ENCODE assay signal across 20 cellular contexts in the genomic region with DNA sequence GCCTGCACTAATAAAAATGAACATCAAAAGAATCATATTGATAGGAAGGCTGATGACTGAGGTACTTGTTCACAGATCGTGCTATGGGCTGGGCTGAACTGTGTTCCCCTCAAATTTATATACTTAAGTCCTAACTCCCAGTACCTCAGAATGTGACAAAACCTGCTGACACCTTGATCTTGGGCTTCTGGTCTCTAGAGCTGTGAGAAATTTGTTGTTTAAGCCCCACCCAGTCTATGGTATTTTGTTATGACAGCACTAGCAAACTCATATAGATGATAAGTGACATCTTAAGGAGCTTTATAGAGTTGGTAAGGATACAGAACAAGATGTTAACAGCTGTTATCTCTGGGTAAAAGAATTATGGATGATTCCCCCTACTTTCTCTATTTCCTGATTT. TPM values are rescaled to one million over a fixed set of nuclear protein-coding genes. Genes with fewer than 3 reads are reported as not detected.
DNase-seq lines count a peak whose midpoint lies in the region; ATAC-seq and TF ChIP-seq lines count a peak whose summit lies in the region.
"Had no signal": no experiment of that assay in that cellular context is flagged by ENCODE, and none has a peak within 500 bp of the region (broad histone marks: within the 10 kb centered on the region; RNA-seq: fewer than 3 reads in every experiment).

No MANE protein-coding gene starts in this region.

- WGBS in heart left ventricle, 4 donors = 49 to 61% (median 51%) methylated on average over 1 of the region's 1 CpG

- DNase-seq in heart left ventricle = no peak
- no peak for DNase-seq in left cardiac atrium
- no peak for DNase-seq in effector memory CD8-positive, alpha-beta T cell
- no peak for DNase-seq in type B pancreatic cell (ENCODE audit: extremely low spot score, unreplicated experiment)
- no peak for DNase-seq in NOMO-1 treated with DMSO at 0.1 percent for 48 hours (lab: John Stamatoyannopoulos, UW; ENCODE audit: unreplicated experiment)
- no peak for DNase-seq in nucleus accumbens (lab: John Stamatoyannopoulos, UW)
- no peak for DNase-seq in KBM-7
- DNase-seq: activated CD4-positive, alpha-beta T cell treated with anti-CD3 and anti-CD28 coated beads, Interleukin-2, amount 50 U/mL, for 48 hours; foreskin fibroblast; GOT3; NCI-H1417 treated with DMSO at 0.1 percent for 48 hours; SHP77 treated with DMSO at 0.1 percent for 48 hours; spleen; T-helper 1 cell had no signal

- peaks cover 41% of the 10 kb centered on the region for H3K36me3 Mint-ChIP-seq in effector memory CD8-positive, alpha-beta T cell (ENCODE audit: insufficient read depth)
- H3K36me3 Mint-ChIP-seq in type B pancreatic cell = peaks cover 41% of the 10 kb centered on the region

- H3K4me1 ChIP-seq in heart left ventricle (peaks cover 7 to 76% (median 43%) of the 10 kb centered on the region in 12 donors), muscle layer of duodenum (ENCODE audit: control insufficient read depth in 1 of 2, insufficient read depth in 2 of 2, low read length in 2 of 2) (peaks cover 18 to 59% of the 10 kb centered on the region in 2 donors)

- H3K27me3 ChIP-seq in heart left ventricle (no peaks in the 10 kb centered on the region), muscle layer of duodenum (ENCODE audit: low read depth, low read length) (no peaks in the 10 kb centered on the region)
- H3K27me3 ChIP-seq: spleen had no signal

- ATAC-seq in heart left ventricle = no peak
- ATAC-seq in left cardiac atrium = no peak
- ATAC-seq in effector memory CD8-positive, alpha-beta T cell (replicated peaks) = peak; percentile 33
- ATAC-seq: activated naive CD4-positive, alpha-beta T cell treated with anti-CD3 and anti-CD28 coated beads, Interleukin-2, amount 50 U/mL, for 72 hours had no signal

- peak overlapping the region in 1 of 2 donors; percentile 33 for H3K4me3 Mint-ChIP-seq in effector memory CD8-positive, alpha-beta T cell
- peak overlapping the region; percentile 70 for H3K4me3 Mint-ChIP-seq in type B pancreatic cell
- H3K4me3 Mint-ChIP-seq: activated T-helper 1 cell treated with anti-CD3 and anti-CD28 coated beads, Interleukin-12 subunit alpha, Interleukin-12 subunit beta, Interleukin-2, Interleukin-4 antibody, amounts not matched to agents 30 ng/mL and 10 ng/mL and 1 ng/mL, durations not matched to agents 14 hours and 24 hours and 36 hours had no signal

- no peak for TF ChIP-seq CTCF in heart left ventricle (IDR thresholded peaks at IDR 0.05)
- no peak for TF ChIP-seq CTCF in type B pancreatic cell (conservative IDR thresholded peaks at IDR 0.05)

- H3K9me3 ChIP-seq in heart left ventricle = no peaks in the 10 kb centered on the region
- no peaks in the 10 kb centered on the region for H3K9me3 ChIP-seq in muscle layer of duodenum (ENCODE audit: control insufficient read depth in 1 of 2, low read length in 2 of 2)
- H3K9me3 ChIP-seq: spleen had no signal

- H3K4me3 ChIP-seq in heart left ventricle (no peak overlapping the region), muscle layer of duodenum (ENCODE audit: low read depth in 1 of 2, low read length in 2 of 2) (no peak overlapping the region)
- H3K4me3 ChIP-seq: lung, spleen had no signal

- H3K4me1 Mint-ChIP-seq in effector memory CD8-positive, alpha-beta T cell (ENCODE audit: low read depth in 2 of 2) = peaks cover 36 to 56% of the 10 kb centered on the region in 2 donors
- H3K4me1 Mint-ChIP-seq in type B pancreatic cell (ENCODE audit: unreplicated experiment) = peaks cover 34% of the 10 kb centered on the region

- TF ChIP-seq POLR2A in heart left ventricle (IDR thresholded peaks at IDR 0.05) = no peak

- H3K36me3 ChIP-seq in heart left ventricle (peaks cover 0 to 52% (median 27%) of the 10 kb centered on the region in 9 donors), muscle layer of duodenum (ENCODE audit: control insufficient read depth in 1 of 2, insufficient read depth in 2 of 2, low read length in 2 of 2) (peaks cover 18 to 21% of the 10 kb centered on the region in 2 donors)

- intact Hi-C loops in heart left ventricle (cut with DNase I) = no loop called here
- intact Hi-C loops in left cardiac atrium (cut with DNase I) = no loop called here

- no peaks in the 10 kb centered on the region for H3K27me3 Mint-ChIP-seq in effector memory CD8-positive, alpha-beta T cell
- no peaks in the 10 kb centered on the region for H3K27me3 Mint-ChIP-seq in type B pancreatic cell
- H3K27me3 Mint-ChIP-seq: progenitor cell of endocrine pancreas had no signal

- peak overlapping the region in 1 of 2 donors; percentile 91 for H3K27ac Mint-ChIP-seq in effector memory CD8-positive, alpha-beta T cell
- H3K27ac Mint-ChIP-seq in type B pancreatic cell = peak overlapping the region; percentile 98
- H3K27ac Mint-ChIP-seq: activated T-helper 1 cell treated with anti-CD3 and anti-CD28 coated beads, Interleukin-12 subunit alpha, Interleukin-12 subunit beta, Interleukin-2, Interleukin-4 antibody, amounts not matched to agents 30 ng/mL and 10 ng/mL and 1 ng/mL, durations not matched to agents 14 hours and 24 hours and 36 hours had no signal

- no peaks in the 10 kb centered on the region for H3K9me3 Mint-ChIP-seq in effector memory CD8-positive, alpha-beta T cell
- no peaks in the 10 kb centered on the region for H3K9me3 Mint-ChIP-seq in type B pancreatic cell
- H3K9me3 Mint-ChIP-seq: activated naive CD4-positive, alpha-beta T cell treated with anti-CD3 and anti-CD28 coated beads, Interleukin-2, amount 50 U/mL, for 72 hours; activated T-helper 1 cell treated with anti-CD3 and anti-CD28 coated beads, Interleukin-12 subunit alpha, Interleukin-12 subunit beta, Interleukin-2, Interleukin-4 antibody, amounts not matched to agents 30 ng/mL and 10 ng/mL and 1 ng/mL, durations not matched to agents 14 hours and 24 hours and 36 hours had no signal

- peak overlapping the region in 7 of 12 donors; percentile 2 to 81 (median 59) for H3K27ac ChIP-seq in heart left ventricle
- H3K27ac ChIP-seq in muscle layer of duodenum (ENCODE audit: low read length) = peak overlapping the region; percentile 35
- H3K27ac ChIP-seq: C4-2B had no signal

- in situ Hi-C loops in KBM-7 (cut with MboI; ENCODE audit: low pct_unique_long_range_greater_than_20kb, low sequenced_read_pairs) = no loop called here

RNA-seq across cellular contexts. Expression of gene UBE2V1, which starts 13.8 kb away (rescaled TPM):
- total RNA-seq in heart left ventricle (100 to 1,000 TPM in 1 of 9 donors, 10 to 100 TPM in 8; 54.2 to 105 (median 84.8) TPM), left cardiac atrium (100 to 1,000 TPM in 1 of 2 donors, 10 to 100 TPM in 1; 77.4 to 109 TPM), type B pancreatic cell (ENCODE audit: low replicate concordance) (90.5 and 117 TPM in 2 replicates)
- polyA plus RNA-seq in heart left ventricle = 10 to 100 TPM; 73.0 to 73.9 TPM

RNA-seq across cellular contexts. Expression of gene PEDS1, which starts 54.4 kb away (rescaled TPM):
- 10 to 100 TPM; 13.7 to 37.4 (median 23.6) TPM for total RNA-seq in heart left ventricle
- 10 to 100 TPM; 28.4 to 35.3 TPM for polyA plus RNA-seq in heart left ventricle
- 10 to 100 TPM; 17.7 to 21.8 TPM for total RNA-seq in left cardiac atrium
- 29.9 and 42.9 TPM in 2 replicates for total RNA-seq in type B pancreatic cell (ENCODE audit: low replicate concordance)
